Comparison of ENCODE assay signal across 13 cellular contexts in genomic region chr6:44266347-44266746, GRCh38. TPM values are rescaled to one million over a fixed set of nuclear protein-coding genes. Genes with fewer than 3 reads are reported as not detected.
A peak's percentile ranks its signal among the peaks of the same experiment; 100 is the strongest.
DNase-seq lines count a peak whose midpoint lies in the region; ATAC-seq and TF ChIP-seq lines count a peak whose summit lies in the region.
"Had no signal": no experiment of that assay in that cellular context is flagged by ENCODE, and none has a peak within 500 bp of the region (broad histone marks: within the 10 kb centered on the region; RNA-seq: fewer than 3 reads in every experiment).

No MANE protein-coding gene starts in this region.

- H3K27ac Mint-ChIP-seq in H9 = peak overlapping the region in 1 of 3 experiments; percentile 40; a peak in 1 of 7 replicates
- peak overlapping the region; percentile 70 for H3K27ac Mint-ChIP-seq in activated CD8-positive, alpha-beta T cell treated with anti-CD3 and anti-CD28 coated beads, Interleukin-2, amount 10 ng/mL, durations not matched to agents 7 days and 5 days

- H3K4me1 Mint-ChIP-seq in activated T-cell treated with anti-CD3 and anti-CD28 coated beads, Interleukin-2, amount 50 U/mL, for 4 hours (ENCODE audit: low read depth) = peaks cover 46% of the 10 kb centered on the region
- H3K4me1 Mint-ChIP-seq in H9 = peaks cover 42 to 53% of the 10 kb centered on the region in 2 experiments
- peaks cover 61% of the 10 kb centered on the region for H3K4me1 Mint-ChIP-seq in activated CD8-positive, alpha-beta T cell treated with anti-CD3 and anti-CD28 coated beads, Interleukin-2, amount 10 ng/mL, durations not matched to agents 7 days and 5 days (ENCODE audit: low read depth)

- H3K23ac ChIP-seq in H9 (ENCODE audit: insufficient read length, low read depth, low read length) = no peak overlapping the region
- H3K23ac ChIP-seq in trophoblast cell (ENCODE audit: low read length) = no peak overlapping the region

- H2BK15ac ChIP-seq in H9 (ENCODE audit: low read depth, low read length) = no peak overlapping the region

- H2BK5ac ChIP-seq in H9 (ENCODE audit: insufficient read length, low read length) (no peak overlapping the region), trophoblast cell (ENCODE audit: low read depth, low read length, poor library complexity) (no peak overlapping the region)

- H3K4ac ChIP-seq in H9 (ENCODE audit: low read depth, low read length) = no peak overlapping the region
- no peak overlapping the region for H3K4ac ChIP-seq in trophoblast cell (ENCODE audit: low read depth, low read length)

- no peak overlapping the region for H3K27ac ChIP-seq in H9 (ENCODE audit: insufficient read length, low read depth, low read length)
- peak overlapping the region in 7 of 8 donors; percentile 95 to 98 (median 96) for H3K27ac ChIP-seq in spleen
- H3K27ac ChIP-seq in ascending aorta = no peak overlapping the region
- no peak overlapping the region for H3K27ac ChIP-seq in trophoblast cell (ENCODE audit: low read depth, low read length)
- H3K27ac ChIP-seq: foreskin keratinocyte had no signal

- peaks cover 3% of the 10 kb centered on the region for H3K36me3 Mint-ChIP-seq in activated T-cell treated with anti-CD3 and anti-CD28 coated beads, Interleukin-2, amount 50 U/mL, for 4 hours (ENCODE audit: insufficient read depth)
- H3K36me3 Mint-ChIP-seq in H9 (ENCODE audit: insufficient read depth in 1 of 3, low read depth in 3 of 3) = no peaks in the 10 kb centered on the region; a peak in 1 of 7 replicates
- H3K36me3 Mint-ChIP-seq in activated CD8-positive, alpha-beta T cell treated with anti-CD3 and anti-CD28 coated beads, Interleukin-2, amount 10 ng/mL, durations not matched to agents 7 days and 5 days (ENCODE audit: low read depth) = peaks cover 19% of the 10 kb centered on the region

- H3K4me3 Mint-ChIP-seq in activated T-cell treated with anti-CD3 and anti-CD28 coated beads, Interleukin-2, amount 50 U/mL, for 4 hours = peak overlapping the region; percentile 25
- H3K4me3 Mint-ChIP-seq in H9 = peak overlapping the region; percentile 25 to 88; a peak in 4 of 5 replicates
- peak overlapping the region; percentile 98 for H3K4me3 Mint-ChIP-seq in activated CD8-positive, alpha-beta T cell treated with anti-CD3 and anti-CD28 coated beads, Interleukin-2, amount 10 ng/mL, durations not matched to agents 7 days and 5 days

- H4K12ac ChIP-seq in trophoblast cell (ENCODE audit: low read depth, low read length) = no peak overlapping the region

- no CpG with 5 or more reads among the region's 3 CpGs for WGBS in H9 (ENCODE audit: extremely low coverage, insufficient read length, low lambda C conversion rate)
- 57 to 69% (median 61%) methylated on average over 3 of the region's 3 CpGs for WGBS in spleen, 5 donors
- WGBS in trophoblast cell (ENCODE audit: extremely low coverage, insufficient coverage, insufficient read length) = no CpG with 5 or more reads among the region's 3 CpGs

- no peak overlapping the region for H2BK120ac ChIP-seq in H9 (ENCODE audit: low read depth, low read length, poor library complexity, severe bottlenecking)
- no peak overlapping the region for H2BK120ac ChIP-seq in trophoblast cell (ENCODE audit: insufficient read depth, low read length, poor library complexity)

- H3K14ac ChIP-seq in H9 (ENCODE audit: insufficient read depth, low read length) = no peak overlapping the region
- H3K14ac ChIP-seq in trophoblast cell (ENCODE audit: low read length) = no peak overlapping the region

- CTCF ChIA-PET in activated CD8-positive, alpha-beta T cell treated with anti-CD3 and anti-CD28 coated beads, Interleukin-2, amount 10 ng/mL, durations not matched to agents 7 days and 5 days (lab: Charles Lee) = interaction anchor here (1.3 to 7.4 kb wide), 10 partner anchors 10 to 190 kb away, joined by 3 to 137 read pairs (median 16); partner anchors contain the start of genes AARS2, SLC29A1, SLC35B2 and SPATS1

- H3K27me3 ChIP-seq in H9 (ENCODE audit: insufficient read depth, low read length) (peaks cover 7% of the 10 kb centered on the region; the same call in 1 of the 2 replicates), spleen (replicated peaks in 1 of 7) (peaks cover 0 to 33% (median 15%) of the 10 kb centered on the region in 7 donors), ascending aorta (peaks cover 6% of the 10 kb centered on the region), trophoblast cell (ENCODE audit: insufficient read depth, low read length) (peaks cover 25% of the 10 kb centered on the region)

- no peak overlapping the region for H3T11ph ChIP-seq in H9 (ENCODE audit: low read length)

- intact Hi-C loops in spleen (cut with DNase I; ENCODE audit: low total_unique reads) = no loop called here
- intact Hi-C loops in ascending aorta (cut with DNase I) = loop anchor here (5.0 kb wide), 3 partner anchors 46 to 191 kb away; partner anchors contain the start of genes AARS2 and CDC5L

- ATAC-seq in activated T-cell treated with anti-CD3 and anti-CD28 coated beads, Interleukin-2, amount 50 U/mL, for 4 hours = no peak
- ATAC-seq in activated CD8-positive, alpha-beta T cell treated with anti-CD3 and anti-CD28 coated beads, Interleukin-2, amount 10 ng/mL, durations not matched to agents 7 days and 5 days = no peak

- no peaks in the 10 kb centered on the region for H3K9me3 Mint-ChIP-seq in activated T-cell treated with anti-CD3 and anti-CD28 coated beads, Interleukin-2, amount 50 U/mL, for 4 hours
- no peaks in the 10 kb centered on the region; a peak in 1 of 5 replicates for H3K9me3 Mint-ChIP-seq in H9
- H3K9me3 Mint-ChIP-seq in activated CD8-positive, alpha-beta T cell treated with anti-CD3 and anti-CD28 coated beads, Interleukin-2, amount 10 ng/mL, durations not matched to agents 7 days and 5 days (ENCODE audit: insufficient read depth) = no peaks in the 10 kb centered on the region

- H4K20me1 ChIP-seq in H9 (ENCODE audit: control insufficient read depth, insufficient read depth, insufficient read length) = no peaks in the 10 kb centered on the region

- peaks cover 21% of the 10 kb centered on the region for H3K27me3 Mint-ChIP-seq in activated T-cell treated with anti-CD3 and anti-CD28 coated beads, Interleukin-2, amount 50 U/mL, for 4 hours (ENCODE audit: low read depth)
- H3K27me3 Mint-ChIP-seq in H9 (ENCODE audit: low read depth) = peaks cover 23% of the 10 kb centered on the region
- peaks cover 21% of the 10 kb centered on the region for H3K27me3 Mint-ChIP-seq in activated CD8-positive, alpha-beta T cell treated with anti-CD3 and anti-CD28 coated beads, Interleukin-2, amount 10 ng/mL, durations not matched to agents 7 days and 5 days (ENCODE audit: low read depth)

- no peak for TF ChIP-seq POLR2A in spleen (IDR thresholded peaks at IDR 0.05)

- no peaks in the 10 kb centered on the region for H3K9me3 ChIP-seq in H9 (ENCODE audit: control insufficient read depth, low read depth, low read length)
- H3K9me3 ChIP-seq in spleen = no peaks in the 10 kb centered on the region
- no peaks in the 10 kb centered on the region for H3K9me3 ChIP-seq in ascending aorta
- H3K9me3 ChIP-seq in trophoblast cell (ENCODE audit: insufficient read depth, low read depth, low read length) = no peaks in the 10 kb centered on the region

- H2AFZ ChIP-seq in H9 (ENCODE audit: low read length) (no peak overlapping the region), trophoblast cell (ENCODE audit: insufficient read depth, low read length, poor library complexity) (no peak overlapping the region)

- H4K8ac ChIP-seq in H9 (replicated peaks; ENCODE audit: insufficient read length, low read depth, low read length) = no peak overlapping the region
- H4K8ac ChIP-seq in trophoblast cell (ENCODE audit: low read depth, low read length) = no peak overlapping the region

- H3K36me3 ChIP-seq in spleen (peaks cover 1 to 15% (median 8%) of the 10 kb centered on the region in 6 donors), ascending aorta (no peaks in the 10 kb centered on the region), trophoblast cell (ENCODE audit: control insufficient read depth in 1 of 2, insufficient read depth in 2 of 2, low read length in 2 of 2) (peaks cover 3 to 4% of the 10 kb centered on the region in 2 experiments)

- H2BK12ac ChIP-seq in H9 (ENCODE audit: insufficient read length, low read depth, low read length) (no peak overlapping the region), trophoblast cell (ENCODE audit: low read length) (no peak overlapping the region)

- POLR2A ChIA-PET in activated CD8-positive, alpha-beta T cell treated with anti-CD3 and anti-CD28 coated beads, Interleukin-2, amount 10 ng/mL, durations not matched to agents 7 days and 5 days (lab: Charles Lee) = no interaction called here

- H4K5ac ChIP-seq in H9 (ENCODE audit: insufficient read length, low read depth, low read length) = no peak overlapping the region

- H2AK5ac ChIP-seq in H9 (ENCODE audit: insufficient read length, low read length) = no peak overlapping the region
- no peak overlapping the region for H2AK5ac ChIP-seq in trophoblast cell (ENCODE audit: low read length)

- H3K79me1 ChIP-seq in H9 (ENCODE audit: insufficient read depth, low read depth, low read length, poor library complexity, severe bottlenecking) (no peaks in the 10 kb centered on the region), trophoblast cell (ENCODE audit: low read length) (peaks cover 8% of the 10 kb centered on the region)

- TF ChIP-seq CTCF in H9 (conservative IDR thresholded peaks at IDR 0.05) = no peak
- TF ChIP-seq CTCF in spleen (IDR thresholded peaks at IDR 0.05 in 8 of 11, conservative IDR thresholded peaks at IDR 0.05 in 3 of 11) = no peak
- TF ChIP-seq CTCF in ascending aorta (IDR thresholded peaks at IDR 0.05) = no peak

- no peak for DNase-seq in activated T-cell treated with anti-CD3 and anti-CD28 coated beads, Interleukin-2, amount 50 U/mL, for 4 hours
- no peak for DNase-seq in activated T-cell treated with anti-CD3 and anti-CD28 coated beads for 4 hours
- no peak for DNase-seq in H9
- no peak for DNase-seq in activated CD8-positive, alpha-beta T cell treated with anti-CD3 and anti-CD28 coated beads, Interleukin-2, amount 10 ng/mL, durations not matched to agents 7 days and 5 days
- peak; percentile 77 for DNase-seq in spleen
- DNase-seq in stimulated activated naive CD4-positive, alpha-beta T cell treated with Interleukin-2 at 50 U/mL for 16 hours (lab: John Stamatoyannopoulos, UW) = no peak
- no peak for DNase-seq in ascending aorta (ENCODE audit: low spot score in 2 of 2)
- no peak for DNase-seq in trophoblast cell
- DNase-seq: activated CD4-positive, alpha-beta T cell treated with anti-CD3 and anti-CD28 coated beads for 1 hour; foreskin keratinocyte; NCI-H1105 treated with DMSO at 0.1 percent for 48 hours had no signal

- H2BK20ac ChIP-seq in H9 (ENCODE audit: low read depth, low read length, poor library complexity, severe bottlenecking) = no peak overlapping the region

- H3K9ac ChIP-seq in H9 (ENCODE audit: extremely low read depth, insufficient read length, low read length) = no peak overlapping the region
- no peak overlapping the region for H3K9ac ChIP-seq in trophoblast cell (ENCODE audit: low read length)

- H3K4me3 ChIP-seq in spleen (peak overlapping the region in 1 of 8 donors; percentile 90), ascending aorta (no peak overlapping the region), trophoblast cell (ENCODE audit: low read depth, low read length) (no peak overlapping the region)

- H4K91ac ChIP-seq in H9 (ENCODE audit: insufficient read length, low read depth, low read length) = no peak overlapping the region
- H4K91ac ChIP-seq in trophoblast cell (ENCODE audit: low read depth, low read length) = no peak overlapping the region

- H3K4me2 ChIP-seq in H9 (ENCODE audit: insufficient read depth, insufficient read length, low read length) (no peak overlapping the region), trophoblast cell (ENCODE audit: low read length) (no peak overlapping the region)

- H3K79me2 ChIP-seq in H9 (ENCODE audit: insufficient read depth, low read length) (no peaks in the 10 kb centered on the region), trophoblast cell (ENCODE audit: control insufficient read depth, insufficient read depth, low read length, poor library complexity) (peaks cover 3% of the 10 kb centered on the region)

- no peak overlapping the region for H3K18ac ChIP-seq in H9 (ENCODE audit: insufficient read length, low read depth, low read length)
- H3K18ac ChIP-seq in trophoblast cell (ENCODE audit: low read length) = no peak overlapping the region

- H3K56ac ChIP-seq in H9 (ENCODE audit: insufficient read length, low read depth, low read length) = no peak overlapping the region

- peaks cover 20% of the 10 kb centered on the region for H3K23me2 ChIP-seq in H9 (ENCODE audit: insufficient read length, low read depth, low read length, poor library complexity, severe bottlenecking)

- H3K4me1 ChIP-seq in H9 (ENCODE audit: insufficient read depth, low read length) (peaks cover 9% of the 10 kb centered on the region; the same call in 1 of the 2 replicates), spleen (peaks cover 21 to 86% (median 64%) of the 10 kb centered on the region in 6 donors), ascending aorta (peaks cover 17 to 29% of the 10 kb centered on the region in 2 donors), trophoblast cell (ENCODE audit: control insufficient read depth in 1 of 2, insufficient read depth in 2 of 2, low read length in 2 of 2) (peaks cover 23 to 24% of the 10 kb centered on the region in 2 experiments)

RNA-seq across cellular contexts. Expression of gene NFKBIE, which starts 1.0 kb away (rescaled TPM):
- total RNA-seq in activated T-cell treated with anti-CD3 and anti-CD28 coated beads, Interleukin-2, amount 50 U/mL, for 4 hours = 10 to 100 TPM; 30.0 to 36.4 (median 33.1) TPM
- 9.7 and 12.1 TPM in 2 replicates for total RNA-seq in H9 (2021)
- total RNA-seq in activated CD8-positive, alpha-beta T cell treated with anti-CD3 and anti-CD28 coated beads, Interleukin-2, amount 10 ng/mL, durations not matched to agents 7 days and 5 days = 10 to 100 TPM; 14.1 to 16.9 TPM
- 10 to 100 TPM; 32.2 to 89.7 (median 60.7) TPM for total RNA-seq in spleen
- 10 to 100 TPM; 41.3 to 49.8 (median 42.3) TPM for polyA plus RNA-seq in spleen
- 1.9 TPM for total RNA-seq in ascending aorta
- 8.6 and 10.1 TPM in 2 replicates for polyA plus RNA-seq in trophoblast cell (2013)

RNA-seq across cellular contexts. Expression of gene TMEM151B, which starts 3.9 kb away (rescaled TPM):
- under 1 TPM in 2 of 3 donors, not detected in 1; 0.03 to 0.05 TPM for total RNA-seq in activated T-cell treated with anti-CD3 and anti-CD28 coated beads, Interleukin-2, amount 50 U/mL, for 4 hours
- 2.4 and 2.7 TPM in 2 replicates for total RNA-seq in H9 (2021)
- total RNA-seq in activated CD8-positive, alpha-beta T cell treated with anti-CD3 and anti-CD28 coated beads, Interleukin-2, amount 10 ng/mL, durations not matched to agents 7 days and 5 days = not detected
- total RNA-seq in spleen = under 1 TPM in 1 of 7 donors, not detected in 6; 0.17 TPM
- polyA plus RNA-seq in spleen = under 1 TPM in 2 of 3 donors, not detected in 1; 0.03 to 0.11 TPM
- total RNA-seq in ascending aorta = not detected
- polyA plus RNA-seq in trophoblast cell (2013) = 0.01 TPM in 2 replicates
- total RNA-seq: lung microvascular endothelial cell, subcutaneous adipose tissue had no signal
- polyA plus RNA-seq: foreskin keratinocyte had no signal

RNA-seq across cellular contexts. Expression of gene SLC35B2, which starts 9.0 kb away (rescaled TPM):
- 10 to 100 TPM; 35.0 to 42.5 (median 40.8) TPM for total RNA-seq in activated T-cell treated with anti-CD3 and anti-CD28 coated beads, Interleukin-2, amount 50 U/mL, for 4 hours
- total RNA-seq in H9 (2021) = 34.5 and 36.1 TPM in 2 replicates
- total RNA-seq in activated CD8-positive, alpha-beta T cell treated with anti-CD3 and anti-CD28 coated beads, Interleukin-2, amount 10 ng/mL, durations not matched to agents 7 days and 5 days = 10 to 100 TPM; 31.6 to 32.8 TPM
- total RNA-seq in spleen = 10 to 100 TPM; 22.4 to 30.4 (median 27.9) TPM
- 10 to 100 TPM; 17.6 to 22.0 (median 21.7) TPM for polyA plus RNA-seq in spleen
- total RNA-seq in ascending aorta = 9.9 TPM
- 48.9 and 52.5 TPM in 2 replicates for polyA plus RNA-seq in trophoblast cell (2013)

RNA-seq across cellular contexts. Expression of gene HSP90AB1, which starts 19.4 kb away (rescaled TPM):
- 1,000 to 10,000 TPM; 3,050 to 3,190 (median 3,088) TPM for total RNA-seq in activated T-cell treated with anti-CD3 and anti-CD28 coated beads, Interleukin-2, amount 50 U/mL, for 4 hours
- total RNA-seq in H9 (2021) (1,986 and 2,056 TPM in 2 replicates), spleen (100 to 1,000 TPM; 372 to 546 (median 415) TPM), ascending aorta (354 TPM)
- 100 to 1,000 TPM; 741 to 755 TPM for total RNA-seq in activated CD8-positive, alpha-beta T cell treated with anti-CD3 and anti-CD28 coated beads, Interleukin-2, amount 10 ng/mL, durations not matched to agents 7 days and 5 days
- polyA plus RNA-seq in spleen = 100 to 1,000 TPM; 196 to 330 (median 302) TPM
- polyA plus RNA-seq in trophoblast cell (2013) = 916 and 940 TPM in 2 replicates

RNA-seq across cellular contexts. Expression of gene SLC29A1, which starts 43.0 kb away (rescaled TPM):
- 100 to 1,000 TPM; 165 to 199 (median 181) TPM for total RNA-seq in activated T-cell treated with anti-CD3 and anti-CD28 coated beads, Interleukin-2, amount 50 U/mL, for 4 hours
- total RNA-seq in H9 (2021) = 118 and 124 TPM in 2 replicates
- total RNA-seq in activated CD8-positive, alpha-beta T cell treated with anti-CD3 and anti-CD28 coated beads, Interleukin-2, amount 10 ng/mL, durations not matched to agents 7 days and 5 days = 10 to 100 TPM; 49.2 to 53.4 TPM
- total RNA-seq in spleen = 10 to 100 TPM; 28.3 to 49.4 (median 33.7) TPM
- 10 to 100 TPM in 1 of 3 donors, 1 to 10 TPM in 2; 8.5 to 18.4 (median 9.2) TPM for polyA plus RNA-seq in spleen
- total RNA-seq in ascending aorta = 224 TPM
- 99.2 and 101 TPM in 2 replicates for polyA plus RNA-seq in trophoblast cell (2013)

Comparison
In these comparisons a context has a peak if more than half of its experiments do, and no peak if none do; other contexts are left out.
1. H3K4me3 Mint-ChIP-seq: peak in every context shown above with its lines; median percentile 98 in activated CD8-positive, alpha-beta T cell treated with anti-CD3 and anti-CD28 coated beads, Interleukin-2, amount 10 ng/mL, durations not matched to agents 7 days and 5 days; 56 in H9; 25 in activated T-cell treated with anti-CD3 and anti-CD28 coated beads, Interleukin-2, amount 50 U/mL, for 4 hours.
2. H3K27ac ChIP-seq: peak in spleen (7 of 8); none in H9 (single experiment), ascending aorta (0 of 2) and trophoblast cell (single experiment).